In genomic region chr7:149714081-149714909, GRCh38 we compare ENCODE assay signal across 9 cellular contexts. TPM values are rescaled to one million over a fixed set of nuclear protein-coding genes. Genes with fewer than 3 reads are reported as not detected.
A peak's percentile ranks its signal among the peaks of the same experiment; 100 is the strongest.
DNase-seq lines count a peak whose midpoint lies in the region; ATAC-seq and TF ChIP-seq lines count a peak whose summit lies in the region.
"Had no signal": no experiment of that assay in that cellular context is flagged by ENCODE, and none has a peak within 500 bp of the region (broad histone marks: within the 10 kb centered on the region; RNA-seq: fewer than 3 reads in every experiment).

No MANE protein-coding gene starts in this region.

- H3K27ac ChIP-seq in smooth muscle cell (ENCODE audit: low read depth) = no peak overlapping the region

- H3K4me3 Mint-ChIP-seq in activated B cell treated with CpG ODN at 0.5 μM for 24 hours = peak overlapping the region; percentile 83

- no peak overlapping the region for H3K27ac Mint-ChIP-seq in activated B cell treated with CpG ODN at 0.5 μM for 24 hours

- no peak for TF ChIP-seq CTCF in activated B cell treated with CpG ODN at 0.5 μM for 24 hours (IDR thresholded peaks at IDR 0.05)
- no peak for TF ChIP-seq CTCF in cardiac fibroblast (IDR thresholded peaks at IDR 0.05; ENCODE audit: low read depth, low read length)
- TF ChIP-seq CTCF in smooth muscle cell (IDR thresholded peaks at IDR 0.05; ENCODE audit: borderline replicate concordance, insufficient read depth, poor library complexity, severe bottlenecking) = no peak

- H3K79me2 ChIP-seq in smooth muscle cell (ENCODE audit: low read depth) = peaks cover 22% of the 10 kb centered on the region

- H3K4me2 ChIP-seq in smooth muscle cell = peak overlapping the region; percentile 89

- ATAC-seq in HG03060 (IDR thresholded peaks at IDR 0.05; ENCODE audit: low read depth, unreplicated experiment) = peak; percentile 54
- ATAC-seq in activated B cell treated with CpG ODN at 0.5 μM for 24 hours (ENCODE audit: low read depth) = peak; percentile 91

- H3K4me3 ChIP-seq in cardiac fibroblast (replicated peaks in 1 of 2; ENCODE audit: low read depth in 2 of 2, low read length in 2 of 2) (peak overlapping the region; percentile 63 to 69), smooth muscle cell (peak overlapping the region; percentile 71)

- H3K4me1 ChIP-seq in smooth muscle cell (ENCODE audit: low read depth) = peaks cover 8% of the 10 kb centered on the region

- no peaks in the 10 kb centered on the region for H3K27me3 ChIP-seq in smooth muscle cell (ENCODE audit: low read depth)

- H3K36me3 ChIP-seq in smooth muscle cell (ENCODE audit: low read depth) = no peaks in the 10 kb centered on the region

- peaks cover 2% of the 10 kb centered on the region for H3F3A ChIP-seq in smooth muscle cell (ENCODE audit: low read depth)

- H2AFZ ChIP-seq in smooth muscle cell (ENCODE audit: low read depth) = peak overlapping the region; percentile 88

- H3K9me3 ChIP-seq in smooth muscle cell (replicated peaks; ENCODE audit: low read depth) = no peaks in the 10 kb centered on the region

- peaks cover 17% of the 10 kb centered on the region for H3K4me1 Mint-ChIP-seq in activated B cell treated with CpG ODN at 0.5 μM for 24 hours

- POLR2A ChIA-PET in activated B cell treated with CpG ODN at 0.5 μM for 24 hours (lab: Charles Lee) = interaction anchor here (0.5 to 1.5 kb wide), 4 partner anchors 57 to 292 kb away, joined by 3 to 9 read pairs (median 4); partner anchors contain the start of gene ZNF862

- H3K9ac ChIP-seq in smooth muscle cell (ENCODE audit: low read depth) = no peak overlapping the region

- intact Hi-C loops in activated B cell treated with CpG ODN at 0.5 μM for 24 hours (cut with micrococcal nuclease) = loop anchor here (1.0 to 10.0 kb wide), 12 partner anchors 29 to 1631 kb away; partner anchors contain the start of genes ABCF2, ATP6V0E2, KCNH2 and NUB1

- CTCF ChIA-PET in activated B cell treated with CpG ODN at 0.5 μM for 24 hours (lab: Charles Lee) = interaction anchor here (2.4 kb wide), 1 partner anchor 28 kb away, joined by 8 read pairs; no protein-coding TSS in a partner anchor

- DNase-seq in SIG-M5 treated with dmso at 0.1 percent for 504 hours (lab: John Stamatoyannopoulos, UW; ENCODE audit: unreplicated experiment) (peak; percentile 60), SIG-M5 (lab: John Stamatoyannopoulos, UW) (no peak), NCI-H2171 (lab: John Stamatoyannopoulos, UW) (peak; percentile 94), activated B cell treated with CpG ODN at 0.5 μM for 24 hours (peak; percentile 88), cardiac fibroblast (ENCODE audit: low read depth in 2 of 2) (peak; percentile 82 to 92), inferior parietal cortex (ENCODE audit: extremely low spot score) (peak; percentile 80), smooth muscle cell (lab: John Stamatoyannopoulos, UW; ENCODE audit: unreplicated experiment) (peak; percentile 65)
- DNase-seq: DND-41 had no signal

- peaks cover 6% of the 10 kb centered on the region for H3K36me3 Mint-ChIP-seq in activated B cell treated with CpG ODN at 0.5 μM for 24 hours (ENCODE audit: low read depth)

- H4K20me1 ChIP-seq in smooth muscle cell (ENCODE audit: low read depth) = no peaks in the 10 kb centered on the region

- no peaks in the 10 kb centered on the region for H3K27me3 Mint-ChIP-seq in activated B cell treated with CpG ODN at 0.5 μM for 24 hours

- 27% methylated on average over 48 of the region's 88 CpGs for WGBS in smooth muscle cell (ENCODE audit: low lambda C conversion rate)

- H3K9me3 Mint-ChIP-seq in activated B cell treated with CpG ODN at 0.5 μM for 24 hours = peaks cover 14% of the 10 kb centered on the region

RNA-seq across cellular contexts. Expression of gene ZNF467, which starts 59.1 kb away (rescaled TPM):
- total RNA-seq in activated B cell treated with CpG ODN at 0.5 μM for 24 hours = 0.20 and 0.32 TPM in 2 replicates
- total RNA-seq in smooth muscle cell = 0.58 and 2.0 TPM in 2 replicates
- polyA plus RNA-seq in smooth muscle cell = 6.8 and 8.2 TPM in 2 replicates
